In the genomic region with DNA sequence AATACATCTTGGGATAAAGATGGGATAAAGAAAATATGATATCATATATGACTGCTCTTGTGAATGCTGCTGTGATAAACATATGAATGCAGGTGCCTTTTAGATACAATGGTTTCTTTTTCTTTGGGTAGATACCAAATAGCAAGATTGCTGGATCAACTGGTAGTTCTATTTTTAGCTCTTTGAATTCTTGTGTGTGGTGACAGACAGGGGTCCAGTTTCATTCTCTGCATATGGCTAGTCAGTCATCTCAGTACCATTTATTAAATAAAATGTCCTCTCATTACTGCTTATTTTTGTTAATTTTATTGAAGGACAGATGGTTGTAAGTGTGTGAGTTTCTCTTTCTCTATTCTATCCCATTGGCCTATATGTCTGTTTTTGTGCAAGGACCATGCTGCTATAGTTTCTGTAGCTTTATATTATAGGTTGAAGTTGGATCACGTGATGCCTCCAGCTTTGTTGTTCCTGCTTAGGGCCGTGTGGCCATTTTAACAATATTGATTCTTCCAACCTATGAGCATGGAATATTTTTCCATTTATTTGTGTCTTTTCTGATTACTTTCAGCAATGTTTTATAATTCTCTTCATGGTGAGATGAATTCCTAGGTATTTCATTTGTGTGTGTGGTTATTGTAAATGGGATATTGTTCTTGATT, we compare ENCODE assay signal across 21 cellular contexts.
"Had no signal": no experiment of that assay in that cellular context is flagged by ENCODE, and none has a peak within 500 bp of the region (broad histone marks: within the 10 kb centered on the region; RNA-seq: fewer than 3 reads in every experiment).

No MANE protein-coding gene starts in this region.

- H3K4me1 ChIP-seq: SJSA1 had no signal

- H3K27me3 ChIP-seq: SJSA1 had no signal

- H3K9me3 ChIP-seq: SJSA1 had no signal

- FAIRE-seq: RCC 7860 had no signal

- H3K9ac ChIP-seq: KMS-11 had no signal

- H3K36me3 ChIP-seq: SJSA1 had no signal

- H3K4me2 ChIP-seq: KMS-11 had no signal

- DNase-seq: IMR-90, Kasumi-1, MV-4-11, NCI-H1048, NCI-H1105, NCI-H1417, NCI-H1436 treated with DMSO at 0.1 percent for 48 hours, NCI-H1694, NCI-H187 treated with DMSO at 0.1 percent for 48 hours, NCI-H2029 treated with DMSO at 0.1 percent for 48 hours, NCI-H2227 treated with DMSO at 0.1 percent for 48 hours, NCI-H524, NCI-H526 treated with DMSO at 0.1 percent for 48 hours, NCI-H748 treated with DMSO at 0.1 percent for 48 hours, Right ventricle myocardium superior, RPMI8226, SIG-M5 had no signal

- H3K27ac ChIP-seq: KMS-11, SJSA1, SK-N-MC had no signal

- H3K4me3 ChIP-seq: SJSA1, SK-N-MC had no signal
